9 cellular contexts compared by ENCODE assay signal in genomic region chr10:88810196-88810961, GRCh38. TPM values are rescaled to one million over a fixed set of nuclear protein-coding genes. Genes with fewer than 3 reads are reported as not detected.
A peak's percentile ranks its signal among the peaks of the same experiment; 100 is the strongest.
DNase-seq lines count a peak whose midpoint lies in the region; ATAC-seq, FAIRE-seq and TF ChIP-seq lines count a peak whose summit lies in the region.
"Had no signal": no experiment of that assay in that cellular context is flagged by ENCODE, and none has a peak within 500 bp of the region (broad histone marks: within the 10 kb centered on the region; RNA-seq: fewer than 3 reads in every experiment).

No MANE protein-coding gene starts in this region.

- peaks cover 12% of the 10 kb centered on the region for H3K27me3 Mint-ChIP-seq in nephron (ENCODE audit: low read depth)

- H3K27ac Mint-ChIP-seq in nephron: no peak overlapping the region

- CTCF ChIA-PET in BJ (lab: Yijun Ruan, JAX): interaction anchor here (0.6 to 4.2 kb wide), 29 partner anchors 8 to 847 kb away, joined by 3 to 49 read pairs (median 4); partner anchors contain the start of gene ACTA2

- intact Hi-C loops in esophagus squamous epithelium (cut with DNase I): loop anchor here (10.0 kb wide), 1 partner anchor 126 kb away; no protein-coding TSS in a partner anchor

- H3K4me3 ChIP-seq in BJ (ENCODE audit: low read depth, low read length) (no peak overlapping the region), esophagus squamous epithelium (no peak overlapping the region)

- H3K9me3 Mint-ChIP-seq in nephron: no peaks in the 10 kb centered on the region

- H3K36me3 ChIP-seq in BJ (ENCODE audit: control insufficient read depth, insufficient read depth, low read length) (no peaks in the 10 kb centered on the region), esophagus squamous epithelium (no peaks in the 10 kb centered on the region)

- WGBS in esophagus squamous epithelium, 2 donors: 29 to 32% methylated on average over 5 of the region's 5 CpGs

- peak; percentile 89 for FAIRE-seq in GM18507 (lab: Jason Lieb, UNC)

- H3K27ac ChIP-seq in VCaP: no peak overlapping the region
- H3K27ac ChIP-seq in esophagus squamous epithelium: no peak overlapping the region

- H3K36me3 Mint-ChIP-seq in nephron (ENCODE audit: low read depth): no peaks in the 10 kb centered on the region

- H3K4me3 Mint-ChIP-seq in nephron: no peak overlapping the region

- peak; percentile 85 for TF ChIP-seq CTCF in BJ (IDR thresholded peaks at IDR 0.05; ENCODE audit: insufficient read depth, low read depth, low read length)
- peak; percentile 85 for TF ChIP-seq CTCF in VCaP (conservative IDR thresholded peaks at IDR 0.05)
- peak; percentile 26 to 73 (median 58) for TF ChIP-seq CTCF in esophagus squamous epithelium (IDR thresholded peaks at IDR 0.05)
- peak; percentile 65 to 72 (median 69) for TF ChIP-seq CTCF in nephron (IDR thresholded peaks at IDR 0.05; ENCODE audit: unreplicated experiment in 3 of 3)

- TF ChIP-seq POLR2A in esophagus squamous epithelium (IDR thresholded peaks at IDR 0.05): no peak

- H3K27me3 ChIP-seq in BJ (ENCODE audit: control insufficient read depth, insufficient read depth, low read length) (0 out of 2 replicates have a peak, but pooled peaks cover 2% of the 10 kb centered on the region), esophagus squamous epithelium (peaks cover 0 to 6% (median 0%) of the 10 kb centered on the region in 4 donors)

- H3K4me1 ChIP-seq in esophagus squamous epithelium: no peaks in the 10 kb centered on the region

- DNase-seq in BJ (ENCODE audit: low read depth) (peak; percentile 29), GM18507 (ENCODE audit: extremely low spot score, insufficient read length, low read depth) (no peak), NCI-H1436 (lab: John Stamatoyannopoulos, UW) (peak; percentile 59), esophagus squamous epithelium (lab: John Stamatoyannopoulos, UW) (no peak)
- DNase-seq: right cardiac atrium had no signal

- no peak for ATAC-seq in HG03565 (IDR thresholded peaks at IDR 0.05; ENCODE audit: unreplicated experiment)
- no peak for ATAC-seq in HG02588 (IDR thresholded peaks at IDR 0.05; ENCODE audit: unreplicated experiment)

- no peaks in the 10 kb centered on the region for H3K4me1 Mint-ChIP-seq in nephron

- POLR2A ChIA-PET in BJ (lab: Charles Lee): no interaction called here

- no peaks in the 10 kb centered on the region for H3K9me3 ChIP-seq in esophagus squamous epithelium

RNA-seq across cellular contexts. Expression of gene LIPM, which starts 7.8 kb away (rescaled TPM):
- not detected in 2 replicates for polyA plus RNA-seq in BJ (2011; rRNA removed)
- polyA minus RNA-seq in BJ (2011; rRNA and poly(A)+ RNA removed): not detected in 2 replicates
- total RNA-seq in esophagus squamous epithelium: not detected
- total RNA-seq: right cardiac atrium had no signal
- polyA plus RNA-seq: right cardiac atrium had no signal

RNA-seq across cellular contexts. Expression of gene ANKRD22, which starts 41.3 kb away (rescaled TPM):
- not detected in 2 replicates for polyA plus RNA-seq in BJ (2011; rRNA removed)
- not detected in 2 replicates for polyA minus RNA-seq in BJ (2011; rRNA and poly(A)+ RNA removed)
- total RNA-seq in esophagus squamous epithelium: 10 to 100 TPM; 26.3 to 43.5 (median 31.5) TPM
- polyA plus RNA-seq: right cardiac atrium had no signal

RNA-seq across cellular contexts. Expression of gene LIPN, which starts 50.6 kb away (rescaled TPM):
- polyA plus RNA-seq in BJ (2011; rRNA removed): not detected in 2 replicates
- polyA minus RNA-seq in BJ (2011; rRNA and poly(A)+ RNA removed): not detected in 2 replicates
- total RNA-seq in esophagus squamous epithelium: 1 to 10 TPM in 1 of 4 donors, under 1 TPM in 1, not detected in 2; 0.19 to 2.2 TPM
- polyA plus RNA-seq: right cardiac atrium had no signal

Comparison
In these comparisons a context has a peak if more than half of its experiments do, and no peak if none do; other contexts are left out.
1. DNase-seq: peak in BJ (single experiment) and NCI-H1436 (single experiment); none in GM18507 (single experiment) and esophagus squamous epithelium (single experiment).
2. Peak in every context shown above with its lines, with median percentiles within 50 percentile points of each other: CTCF ChIP-seq.